ENCODE assay signal across 13 cellular contexts in the genomic region with DNA sequence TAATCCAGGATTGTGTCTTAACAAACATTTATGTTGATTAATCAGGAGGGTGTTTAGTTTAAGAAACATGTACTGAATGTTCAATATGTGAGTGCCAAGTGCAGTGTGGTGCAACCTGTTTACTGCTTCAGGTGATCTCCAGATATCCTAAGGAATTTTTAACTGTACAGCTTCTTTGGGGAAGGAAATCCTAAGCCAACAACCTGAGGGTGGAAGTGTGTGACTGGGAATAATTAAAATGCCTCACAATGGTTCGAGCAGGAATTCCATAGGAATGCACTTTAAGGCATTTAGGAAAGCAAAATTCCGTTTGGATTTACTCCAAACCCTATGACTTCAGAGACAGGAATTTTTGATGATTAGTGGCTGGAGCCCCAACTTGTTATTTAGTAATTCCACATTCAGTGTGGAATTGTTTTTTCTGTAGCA. TPM values are rescaled to one million over a fixed set of nuclear protein-coding genes. Genes with fewer than 3 reads are reported as not detected.
DNase-seq lines count a peak whose midpoint lies in the region; ATAC-seq, FAIRE-seq and TF ChIP-seq lines count a peak whose summit lies in the region.
"Had no signal": no experiment of that assay in that cellular context is flagged by ENCODE, and none has a peak within 500 bp of the region (broad histone marks: within the 10 kb centered on the region; RNA-seq: fewer than 3 reads in every experiment).

No MANE protein-coding gene starts in this region.

- H3K4me3 Mint-ChIP-seq in nephron, result no peak overlapping the region
- H3K4me3 Mint-ChIP-seq in stimulated activated memory B cell treated with anti-CD40 and anti-IgM and Interleukin-4, amounts not matched to agents 10 μg/mL and 1 μg/mL and 100 μg/mL, for 72 hours, result no peak overlapping the region
- H3K4me3 Mint-ChIP-seq: activated naive CD8-positive, alpha-beta T cell treated with anti-CD3 and anti-CD28 coated beads, Interleukin-2, amount 50 U/mL, for 24 hours; CD4-positive, CD25-positive, alpha-beta regulatory T cell had no signal

- TF ChIP-seq CTCF in PC-3 (conservative IDR thresholded peaks at IDR 0.05; ENCODE audit: low read depth, low read length), result no peak
- TF ChIP-seq CTCF in endothelial cell of umbilical vein (IDR thresholded peaks at IDR 0.05; ENCODE audit: extremely low read depth in 1 of 2, insufficient read depth in 1 of 2, low read depth in 1 of 2, low read length in 2 of 2), result no peak
- TF ChIP-seq CTCF in nephron (IDR thresholded peaks at IDR 0.05; ENCODE audit: unreplicated experiment in 3 of 3), result no peak

- no peaks in the 10 kb centered on the region for H3K36me3 Mint-ChIP-seq in nephron (ENCODE audit: low read depth)
- no peaks in the 10 kb centered on the region for H3K36me3 Mint-ChIP-seq in stimulated activated memory B cell treated with anti-CD40 and anti-IgM and Interleukin-4, amounts not matched to agents 10 μg/mL and 1 μg/mL and 100 μg/mL, for 72 hours
- H3K36me3 Mint-ChIP-seq: CD4-positive, CD25-positive, alpha-beta regulatory T cell had no signal

- BruUV-seq in PC-3 (replicated peaks; lab: Mats Ljungman, UMichigan) (no TSS peak), endothelial cell of umbilical vein (replicated peaks; lab: Mats Ljungman, UMichigan) (no TSS peak)

- POLR2A ChIA-PET in PC-3 (lab: Charles Lee; ENCODE audit: unreplicated experiment), result interaction anchor here (0.6 kb wide), 1 partner anchor 123 kb away, joined by 3 read pairs; no protein-coding TSS in a partner anchor
- POLR2A ChIA-PET in endothelial cell of umbilical vein (lab: Charles Lee), result interaction anchor here (0.5 to 3.4 kb wide), 10 partner anchors 9 to 113 kb away, joined by 3 to 17 read pairs (median 3); partner anchors contain the start of gene CRIM1

- no peaks in the 10 kb centered on the region for H3K9me3 ChIP-seq in PC-3 (ENCODE audit: low read length)
- no peaks in the 10 kb centered on the region for H3K9me3 ChIP-seq in endothelial cell of umbilical vein (replicated peaks; ENCODE audit: control insufficient read depth, insufficient read depth, low read length)

- peaks cover 83% of the 10 kb centered on the region for H3K4me1 Mint-ChIP-seq in nephron
- H3K4me1 Mint-ChIP-seq in stimulated activated memory B cell treated with anti-CD40 and anti-IgM and Interleukin-4, amounts not matched to agents 10 μg/mL and 1 μg/mL and 100 μg/mL, for 72 hours, result no peaks in the 10 kb centered on the region

- H3K27ac ChIP-seq in PC-3 (ENCODE audit: low read length) (peak overlapping the region; percentile 57), endothelial cell of umbilical vein (ENCODE audit: insufficient read depth, low read depth, low read length) (peak overlapping the region; percentile 81)
- H3K27ac ChIP-seq: WERI-Rb-1 had no signal

- H3K4me1 ChIP-seq in PC-3 (ENCODE audit: insufficient read depth, low read length), result peaks cover 100% of the 10 kb centered on the region
- H3K4me1 ChIP-seq in endothelial cell of umbilical vein (ENCODE audit: control insufficient read depth, extremely low read depth, insufficient read depth, low read length), result peaks cover 99% of the 10 kb centered on the region

- H3K9me3 Mint-ChIP-seq in nephron, result no peaks in the 10 kb centered on the region
- H3K9me3 Mint-ChIP-seq in stimulated activated memory B cell treated with anti-CD40 and anti-IgM and Interleukin-4, amounts not matched to agents 10 μg/mL and 1 μg/mL and 100 μg/mL, for 72 hours, result no peaks in the 10 kb centered on the region
- H3K9me3 Mint-ChIP-seq: activated naive CD8-positive, alpha-beta T cell treated with anti-CD3 and anti-CD28 coated beads, Interleukin-2, amount 50 U/mL, for 24 hours had no signal

- ATAC-seq in PC-3 (peak; percentile 18), HG02840 (IDR thresholded peaks at IDR 0.05; ENCODE audit: low FRiP score, unreplicated experiment) (no peak)
- ATAC-seq in stimulated activated memory B cell treated with anti-CD40 and anti-IgM and Interleukin-4, amounts not matched to agents 10 μg/mL and 1 μg/mL and 100 μg/mL, for 72 hours, result no peak
- ATAC-seq: activated naive CD8-positive, alpha-beta T cell treated with anti-CD3 and anti-CD28 coated beads, Interleukin-2, amount 50 U/mL, for 24 hours had no signal

- peak overlapping the region; percentile 77 for H3K4me2 ChIP-seq in PC-3 (ENCODE audit: low read length)
- H3K4me2 ChIP-seq in endothelial cell of umbilical vein (ENCODE audit: insufficient read depth, low read length), result peak overlapping the region; percentile 71

- dilution Hi-C loops in endothelial cell of umbilical vein (cut with MboI; ENCODE audit: extremely low pct_ligation_motif_present, low sequenced_read_pairs), result no loop called here

- TF ChIP-seq POLR2A in endothelial cell of umbilical vein (IDR thresholded peaks at IDR 0.05; ENCODE audit: low read depth, low read length), result peak; percentile 57

- FAIRE-seq in endothelial cell of umbilical vein (lab: Jason Lieb, UNC), result peak; percentile 74

- H2AFZ ChIP-seq in PC-3 (ENCODE audit: low read length) (no peak overlapping the region), endothelial cell of umbilical vein (ENCODE audit: low read depth, low read length) (no peak overlapping the region)

- H3F3A ChIP-seq in PC-3 (ENCODE audit: low read length, unreplicated experiment), result peaks cover 7% of the 10 kb centered on the region

- H3K9me2 ChIP-seq in PC-3 (replicated peaks; ENCODE audit: low read length), result no peaks in the 10 kb centered on the region

- H3K79me2 ChIP-seq in PC-3 (ENCODE audit: low read length) (peaks cover 100% of the 10 kb centered on the region), endothelial cell of umbilical vein (ENCODE audit: control insufficient read depth, insufficient read depth, low read length) (peaks cover 100% of the 10 kb centered on the region)

- DNase-seq in AG20443 (ENCODE audit: low spot score) (peak; percentile 67), PC-3 (peak; percentile 95), endothelial cell of umbilical vein (ENCODE audit: low read depth, low spot score) (peak; percentile 83), NCI-H345 (lab: John Stamatoyannopoulos, UW) (no peak), amniotic stem cell (lab: John Stamatoyannopoulos, UW) (no peak)
- DNase-seq: activated naive CD8-positive, alpha-beta T cell treated with anti-CD3 and anti-CD28 coated beads, Interleukin-2, amount 50 U/mL, for 24 hours; CD4-positive, CD25-positive, alpha-beta regulatory T cell; left ventricle myocardium superior; NCI-H2227 treated with DMSO at 0.1 percent for 48 hours; WERI-Rb-1 had no signal

- H4K20me1 ChIP-seq in PC-3 (ENCODE audit: low read length) (peaks cover 74% of the 10 kb centered on the region), endothelial cell of umbilical vein (replicated peaks; ENCODE audit: control insufficient read depth, extremely low read depth, insufficient read depth, low read length) (peaks cover 15% of the 10 kb centered on the region)

- H3K4me3 ChIP-seq in PC-3 (ENCODE audit: low read length) (peak overlapping the region; percentile 39; the same call in 1 of the 2 replicates), endothelial cell of umbilical vein (replicated peaks in 1 of 3; ENCODE audit: insufficient read depth in 1 of 3, low read depth in 1 of 3, low read length in 3 of 3) (peak overlapping the region in 1 of 3 experiments; percentile 3)

- H3K9me1 ChIP-seq in endothelial cell of umbilical vein (replicated peaks; ENCODE audit: control insufficient read depth, extremely low read depth, insufficient read depth, low read length), result no peaks in the 10 kb centered on the region

- H3K27me3 ChIP-seq in PC-3 (ENCODE audit: low read length) (no peaks in the 10 kb centered on the region), endothelial cell of umbilical vein (ENCODE audit: control insufficient read depth in 2 of 2, insufficient read depth in 2 of 2, low read length in 2 of 2) (no peaks in the 10 kb centered on the region)

- H3K9ac ChIP-seq in PC-3 (ENCODE audit: low read length), result 0 out of 2 replicates have a peak overlapping the region, but pooled peaks have one; percentile 1
- peak overlapping the region; percentile 72 for H3K9ac ChIP-seq in endothelial cell of umbilical vein (replicated peaks; ENCODE audit: extremely low read depth, insufficient read depth, low read length)

- H3K27ac Mint-ChIP-seq in nephron, result peak overlapping the region; percentile 17 to 37 (median 26)
- H3K27ac Mint-ChIP-seq in stimulated activated memory B cell treated with anti-CD40 and anti-IgM and Interleukin-4, amounts not matched to agents 10 μg/mL and 1 μg/mL and 100 μg/mL, for 72 hours, result no peak overlapping the region
- H3K27ac Mint-ChIP-seq: activated naive CD8-positive, alpha-beta T cell treated with anti-CD3 and anti-CD28 coated beads, Interleukin-2, amount 50 U/mL, for 24 hours; CD4-positive, CD25-positive, alpha-beta regulatory T cell had no signal

- intact Hi-C loops in PC-3 (cut with micrococcal nuclease), result loop anchor here (5.0 kb wide), 2 partner anchors 65 to 90 kb away; no protein-coding TSS in a partner anchor
- intact Hi-C loops in endothelial cell of umbilical vein (cut with micrococcal nuclease), result loop anchor here (1.0 to 5.0 kb wide), 8 partner anchors 15 to 190 kb away; no protein-coding TSS in a partner anchor

- H3K27me3 Mint-ChIP-seq in nephron (ENCODE audit: low read depth), result no peaks in the 10 kb centered on the region
- peaks cover 9% of the 10 kb centered on the region for H3K27me3 Mint-ChIP-seq in stimulated activated memory B cell treated with anti-CD40 and anti-IgM and Interleukin-4, amounts not matched to agents 10 μg/mL and 1 μg/mL and 100 μg/mL, for 72 hours
- H3K27me3 Mint-ChIP-seq: activated naive CD8-positive, alpha-beta T cell treated with anti-CD3 and anti-CD28 coated beads, Interleukin-2, amount 50 U/mL, for 24 hours had no signal

- CTCF ChIA-PET in PC-3 (lab: Charles Lee), result interaction anchor here (0.9 kb wide), 1 partner anchor 14 kb away, joined by 3 read pairs; no protein-coding TSS in a partner anchor
- CTCF ChIA-PET in endothelial cell of umbilical vein (lab: Charles Lee), result interaction anchor here (0.9 to 7.1 kb wide), 17 partner anchors 9 to 301 kb away, joined by 3 to 41 read pairs (median 4); no protein-coding TSS in a partner anchor

- H3K36me3 ChIP-seq in PC-3 (ENCODE audit: low read depth, low read length) (peaks cover 4% of the 10 kb centered on the region; the same call in 1 of the 2 replicates), endothelial cell of umbilical vein (ENCODE audit: control insufficient read depth in 2 of 2, extremely low read depth in 1 of 2, insufficient read depth in 2 of 2, low read length in 2 of 2) (peaks cover 3% of the 10 kb centered on the region in 2 experiments)
- H3K36me3 ChIP-seq: WERI-Rb-1 had no signal

TF ChIP-seq in endothelial cell of umbilical vein, 7 proteins besides CTCF, POLR2A, EP300 and RAD21 (continues in another document):
- TF ChIP-seq MYC (IDR thresholded peaks at IDR 0.05; ENCODE audit: low read depth, low read length), result no peak

RNA-seq across cellular contexts. Expression of gene CRIM1, which starts 16.4 kb away (rescaled TPM):
- total RNA-seq in PC-3 (2014; rRNA removed) (70.7 and 85.7 TPM in 2 replicates), endothelial cell of umbilical vein (649 and 675 TPM in 2 replicates)
- polyA plus RNA-seq in endothelial cell of umbilical vein, result 422 and 462 TPM in 2 replicates
- polyA plus RNA-seq in endothelial cell of umbilical vein (2011; cell fraction: cytosol; rRNA removed), result 397 and 400 TPM in 2 replicates
- polyA plus RNA-seq in endothelial cell of umbilical vein (2011; cell fraction: nucleus; rRNA removed), result 406 and 467 TPM in 2 replicates
- 369 and 389 TPM in 2 replicates for polyA plus RNA-seq in endothelial cell of umbilical vein (2012)
- polyA minus RNA-seq in endothelial cell of umbilical vein, result 1,644 and 1,810 TPM in 2 replicates
- polyA minus RNA-seq in endothelial cell of umbilical vein (2011; cell fraction: cytosol; rRNA and poly(A)+ RNA removed), result 271 TPM
- 1,549 and 1,599 TPM in 2 replicates for polyA minus RNA-seq in endothelial cell of umbilical vein (2011; cell fraction: nucleus; rRNA and poly(A)+ RNA removed)

Comparison
In these comparisons a context has a peak if more than half of its experiments do, and no peak if none do; other contexts are left out.
1. DNase-seq: peak in AG20443 (single experiment), PC-3 (single experiment) and endothelial cell of umbilical vein (single experiment); none in NCI-H345 (single experiment) and amniotic stem cell (single experiment).